Comparison of ENCODE assay signal across 2 cellular contexts in genomic region chr2:159790323-159790722, GRCh38.
TF ChIP-seq lines count a peak whose summit lies in the region.

No MANE protein-coding gene starts in this region.

TF ChIP-seq in GM12878, 131 proteins besides CTCF, POLR2A, EP300 and RAD21:
- TF ChIP-seq CBFB (IDR thresholded peaks at IDR 0.05; ENCODE audit: low read depth) = no peak
- TF ChIP-seq JUNB (IDR thresholded peaks at IDR 0.05) = peak; percentile 88
- TF ChIP-seq IRF4 (IDR thresholded peaks at IDR 0.05; ENCODE audit: low read depth, low read length) = peak; percentile 59; the same call in 1 of the 2 replicates
- TF ChIP-seq CBX3 (IDR thresholded peaks at IDR 0.05; ENCODE audit: borderline replicate concordance, low read depth) = no peak
- no peak for TF ChIP-seq SUPT20H (IDR thresholded peaks at IDR 0.05; ENCODE audit: borderline replicate concordance, control insufficient read depth, low read depth, low read length)

TF ChIP-seq in HepG2, 621 proteins besides CTCF, POLR2A, EP300 and RAD21:
- TF ChIP-seq ZNF703 (CRISPR knock-in tag; IDR thresholded peaks at IDR 0.05; ENCODE audit: borderline replicate concordance) (no peak), AKAP8 (CRISPR knock-in tag; IDR thresholded peaks at IDR 0.05) (no peak), MIXL1 (CRISPR knock-in tag; IDR thresholded peaks at IDR 0.05) (no peak), PHF5A (CRISPR knock-in tag; IDR thresholded peaks at IDR 0.05; ENCODE audit: low read depth, unreplicated experiment) (no peak), SCMH1 (CRISPR knock-in tag; IDR thresholded peaks at IDR 0.05; ENCODE audit: borderline replicate concordance) (no peak), CREM (IDR thresholded peaks at IDR 0.05) (no peak), CREM (CRISPR knock-in tag; IDR thresholded peaks at IDR 0.05) (no peak), HOXA5 (CRISPR knock-in tag; IDR thresholded peaks at IDR 0.05) (no peak), ZNF563 (CRISPR knock-in tag; IDR thresholded peaks at IDR 0.05) (no peak), EED (CRISPR knock-in tag; IDR thresholded peaks at IDR 0.05) (no peak)
